25 cellular contexts compared by ENCODE assay signal in the genomic region with DNA sequence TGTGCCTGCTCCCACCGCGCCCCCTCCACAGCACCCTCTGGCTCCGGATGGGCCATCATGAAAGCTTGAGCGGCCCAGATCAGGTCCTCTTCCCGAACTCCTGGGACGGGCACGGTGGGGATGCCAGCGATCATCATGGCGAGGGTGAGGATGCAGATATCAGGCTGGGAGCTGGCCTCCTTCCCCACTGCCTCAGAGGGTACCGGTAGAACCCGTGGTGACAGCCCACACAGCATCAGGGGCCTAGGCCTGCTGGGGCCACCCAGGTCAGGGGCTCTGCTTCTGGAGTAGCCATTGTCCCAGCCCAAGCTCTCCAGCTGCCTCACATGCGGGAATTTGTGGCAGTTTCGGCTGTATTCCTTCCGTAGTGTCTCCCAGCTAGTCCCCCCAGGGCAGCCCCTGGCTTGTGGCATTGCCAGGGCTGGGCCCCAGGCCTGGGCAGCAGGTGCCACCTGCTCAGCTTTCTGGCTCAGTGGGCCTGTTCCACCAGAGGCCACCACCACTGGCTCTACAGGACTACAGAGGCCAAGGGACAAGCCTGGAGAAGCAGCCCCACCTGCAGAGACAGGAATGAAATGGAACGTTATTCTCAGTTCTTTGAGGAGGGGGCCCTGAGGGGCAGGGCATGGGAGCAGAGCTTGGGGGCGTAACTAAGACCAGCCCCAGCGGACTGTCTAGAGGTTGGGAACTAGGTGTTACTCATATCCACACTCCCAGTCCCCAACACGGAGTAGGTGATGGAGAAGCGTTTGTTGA. TPM values are rescaled to one million over a fixed set of nuclear protein-coding genes. Genes with fewer than 3 reads are reported as not detected.
"Had no signal": no experiment of that assay in that cellular context is flagged by ENCODE, and none has a peak within 500 bp of the region (broad histone marks: within the 10 kb centered on the region; RNA-seq: fewer than 3 reads in every experiment).

No MANE protein-coding gene starts in this region.

- ATAC-seq: gastroesophageal sphincter; left colon; naive thymus-derived CD4-positive, alpha-beta T cell; right cardiac atrium; stimulated activated naive CD8-positive, alpha-beta T cell treated with anti-CD3 and anti-CD28 coated beads, Interleukin-15, Interleukin-2, amounts not matched to agents 100 U/mL and 50 U/mL, for 24 hours had no signal

- H3K27ac Mint-ChIP-seq: activated B cell treated with CpG ODN at 0.5 μM for 24 hours; activated naive CD4-positive, alpha-beta T cell treated with anti-CD3 and anti-CD28 coated beads, Interleukin-2, amount 10 ng/mL, durations not matched to agents 7 days and 5 days; activated T-helper 1 cell treated with anti-CD3 and anti-CD28 coated beads, Interleukin-12 subunit alpha, Interleukin-12 subunit beta, Interleukin-2, Interleukin-4 antibody, amounts not matched to agents 30 ng/mL and 10 ng/mL and 1 ng/mL, durations not matched to agents 14 hours and 24 hours and 36 hours; neural progenitor cell; T-helper 2 cell treated with Interferon-gamma antibody and Interleukin-4, amounts not matched to agents 5 μg/mL and 100 μg/mL, for 36 hours; type B pancreatic cell had no signal

- H3K27me3 Mint-ChIP-seq: activated B cell treated with CpG ODN at 0.5 μM for 24 hours; naive thymus-derived CD4-positive, alpha-beta T cell; type B pancreatic cell had no signal

- H3K27ac ChIP-seq: breast epithelium, gastroesophageal sphincter, neural progenitor cell, uterus had no signal

- H3K27me3 ChIP-seq: breast epithelium, gastroesophageal sphincter, hepatocyte, uterus had no signal

- H3K4me3 ChIP-seq: breast epithelium, gastroesophageal sphincter, hepatocyte, neural progenitor cell, uterus had no signal

- H3K9me3 Mint-ChIP-seq: activated B cell treated with CpG ODN at 0.5 μM for 24 hours; activated naive CD4-positive, alpha-beta T cell treated with anti-CD3 and anti-CD28 coated beads, Interleukin-2, amount 10 ng/mL, durations not matched to agents 7 days and 5 days; activated T-helper 1 cell treated with anti-CD3 and anti-CD28 coated beads, Interleukin-12 subunit alpha, Interleukin-12 subunit beta, Interleukin-2, Interleukin-4 antibody, amounts not matched to agents 30 ng/mL and 10 ng/mL and 1 ng/mL, durations not matched to agents 14 hours and 24 hours and 36 hours; neural progenitor cell; T-helper 2 cell treated with Interferon-gamma antibody and Interleukin-4, amounts not matched to agents 5 μg/mL and 100 μg/mL, for 36 hours; type B pancreatic cell had no signal

- H3K36me3 Mint-ChIP-seq: type B pancreatic cell had no signal

- DNase-seq: activated B cell treated with CpG ODN at 0.5 μM for 24 hours; activated CD4-positive, alpha-beta T cell treated with anti-CD3 and anti-CD28 coated beads, Interleukin-2, amount 50 U/mL, for 4 hours; activated effector memory CD4-positive, alpha-beta T cell treated with anti-CD3 and anti-CD28 coated beads, Interleukin-2, amount 50 U/mL, for 16 hours; activated naive CD4-positive, alpha-beta T cell treated with anti-CD3 and anti-CD28 coated beads, Interleukin-2, amount 10 ng/mL, durations not matched to agents 7 days and 5 days; activated T-cell treated with anti-CD3 and anti-CD28 coated beads for 4 hours; central memory CD4-positive, alpha-beta T cell; islet precursor cell; left colon; midbrain; naive thymus-derived CD4-positive, alpha-beta T cell; occipital lobe; stimulated activated CD4-positive, alpha-beta T cell treated with anti-CD3 and anti-CD28 coated beads, Interleukin-2, amount 100 ng/mL, for 48 hours; stimulated activated naive CD8-positive, alpha-beta T cell treated with anti-CD3 and anti-CD28 coated beads, Interleukin-15, Interleukin-2, amounts not matched to agents 100 U/mL and 50 U/mL, for 24 hours; substantia nigra; T-helper 1 cell; uterus had no signal

- H3K36me3 ChIP-seq: breast epithelium, neural progenitor cell, uterus had no signal

- H3K4me3 Mint-ChIP-seq: activated B cell treated with CpG ODN at 0.5 μM for 24 hours; activated naive CD4-positive, alpha-beta T cell treated with anti-CD3 and anti-CD28 coated beads, Interleukin-2, amount 10 ng/mL, durations not matched to agents 7 days and 5 days; activated T-helper 1 cell treated with anti-CD3 and anti-CD28 coated beads, Interleukin-12 subunit alpha, Interleukin-12 subunit beta, Interleukin-2, Interleukin-4 antibody, amounts not matched to agents 30 ng/mL and 10 ng/mL and 1 ng/mL, durations not matched to agents 14 hours and 24 hours and 36 hours; naive thymus-derived CD4-positive, alpha-beta T cell; neural progenitor cell; T-helper 2 cell treated with Interferon-gamma antibody and Interleukin-4, amounts not matched to agents 5 μg/mL and 100 μg/mL, for 36 hours; type B pancreatic cell had no signal

- FAIRE-seq: endothelial cell of umbilical vein had no signal

- H3K9me3 ChIP-seq: breast epithelium, gastroesophageal sphincter, uterus had no signal

RNA-seq across cellular contexts. Expression of gene SPATA25, which starts 0.7 kb away (rescaled TPM):
- polyA plus RNA-seq: naive thymus-derived CD4-positive, alpha-beta T cell had no signal

RNA-seq across cellular contexts. Expression of gene PLTP, which starts 25.2 kb away (rescaled TPM):
- polyA plus RNA-seq: naive thymus-derived CD4-positive, alpha-beta T cell had no signal
